In the genomic region with DNA sequence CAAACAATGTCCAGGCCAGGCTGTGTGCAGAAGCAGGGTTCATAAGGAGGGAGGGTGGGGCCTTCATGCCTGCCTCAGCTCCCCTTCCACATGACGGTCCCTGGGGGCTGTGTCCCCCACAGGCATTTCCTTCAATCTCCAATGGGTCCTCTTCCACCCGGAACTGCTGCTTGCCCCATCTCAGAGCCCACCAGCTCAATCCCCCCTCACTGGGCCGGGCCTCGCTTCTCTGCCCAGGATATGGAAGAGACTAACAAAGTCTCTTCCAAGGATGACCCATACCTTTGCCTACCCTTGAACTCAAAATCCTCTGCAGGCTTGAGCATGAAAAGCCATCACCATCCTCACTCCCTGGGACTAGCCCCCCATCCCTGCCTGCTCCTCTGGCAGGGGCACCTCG, we compare ENCODE assay signal across 36 cellular contexts. TPM values are rescaled to one million over a fixed set of nuclear protein-coding genes. Genes with fewer than 3 reads are reported as not detected.
"Had no signal": no experiment of that assay in that cellular context is flagged by ENCODE, and none has a peak within 500 bp of the region (broad histone marks: within the 10 kb centered on the region; RNA-seq: fewer than 3 reads in every experiment).

No MANE protein-coding gene starts in this region.

- H3K9me3 Mint-ChIP-seq: activated CD4-positive, alpha-beta memory T cell treated with anti-CD3 and anti-CD28 coated beads for 36 hours; activated CD4-positive, alpha-beta T cell treated with anti-CD3 and anti-CD28 coated beads, Interleukin-2, amount 10 ng/mL, durations not matched to agents 24 days and 14 days; activated naive CD4-positive, alpha-beta T cell treated with anti-CD3 and anti-CD28 coated beads for 36 hours; activated naive CD4-positive, alpha-beta T cell treated with anti-CD3 and anti-CD28 coated beads, Interleukin-2, amount 50 U/mL, for 72 hours; activated naive CD8-positive, alpha-beta T cell treated with anti-CD3 and anti-CD28 coated beads, Interleukin-2, amount 10 ng/mL, durations not matched to agents 7 days and 5 days; activated T-helper 1 cell treated with anti-CD3 and anti-CD28 coated beads, Interleukin-12 subunit alpha, Interleukin-12 subunit beta, Interleukin-2, Interleukin-4 antibody, amounts not matched to agents 30 ng/mL and 10 ng/mL and 1 ng/mL, durations not matched to agents 14 hours and 24 hours and 36 hours; activated T-helper 2 cell treated with anti-CD3 and anti-CD28 coated beads, Interferon-gamma antibody, Interleukin-2, Interleukin-4, amounts not matched to agents 10 μg/mL and 5 μg/mL and 100 μg/mL, durations not matched to agents 14 hours and 24 hours and 36 hours had no signal

- H3K9me3 ChIP-seq: body of pancreas, colonic mucosa, esophagus squamous epithelium, gastroesophageal sphincter had no signal

- H3K4me3 Mint-ChIP-seq: activated CD4-positive, alpha-beta memory T cell treated with anti-CD3 and anti-CD28 coated beads for 36 hours; activated CD4-positive, alpha-beta T cell treated with anti-CD3 and anti-CD28 coated beads for 36 hours; activated CD4-positive, alpha-beta T cell treated with anti-CD3 and anti-CD28 coated beads, Interleukin-2, amount 10 ng/mL, durations not matched to agents 24 days and 14 days; activated CD8-positive, alpha-beta memory T cell treated with anti-CD3 and anti-CD28 coated beads, Interleukin-2, amount 10 ng/mL, durations not matched to agents 7 days and 5 days; activated CD8-positive, alpha-beta T cell treated with anti-CD3 and anti-CD28 coated beads, Interleukin-2, amount 10 ng/mL, durations not matched to agents 7 days and 5 days; activated naive CD4-positive, alpha-beta T cell treated with anti-CD3 and anti-CD28 coated beads for 36 hours; activated naive CD8-positive, alpha-beta T cell treated with anti-CD3 and anti-CD28 coated beads, Interleukin-2, amount 10 ng/mL, durations not matched to agents 7 days and 5 days; activated T-helper 1 cell treated with anti-CD3 and anti-CD28 coated beads, Interleukin-12 subunit alpha, Interleukin-12 subunit beta, Interleukin-2, Interleukin-4 antibody, amounts not matched to agents 30 ng/mL and 10 ng/mL and 1 ng/mL, durations not matched to agents 14 hours and 24 hours and 36 hours had no signal

- H3K4me1 Mint-ChIP-seq: activated CD4-positive, alpha-beta T cell treated with anti-CD3 and anti-CD28 coated beads for 36 hours; activated CD4-positive, alpha-beta T cell treated with anti-CD3 and anti-CD28 coated beads, Interleukin-2, amount 10 ng/mL, durations not matched to agents 24 days and 14 days; activated CD8-positive, alpha-beta memory T cell treated with anti-CD3 and anti-CD28 coated beads, Interleukin-2, amount 10 ng/mL, durations not matched to agents 7 days and 5 days; activated naive CD8-positive, alpha-beta T cell treated with anti-CD3 and anti-CD28 coated beads, Interleukin-2, amount 10 ng/mL, durations not matched to agents 7 days and 5 days had no signal

- H3K4me3 ChIP-seq: body of pancreas, cardiac muscle cell, colonic mucosa, esophagus squamous epithelium, gastroesophageal sphincter had no signal

- H3K36me3 ChIP-seq: cardiac muscle cell, colonic mucosa, esophagus squamous epithelium, gastroesophageal sphincter had no signal

- H3K27ac Mint-ChIP-seq: activated CD4-positive, alpha-beta memory T cell treated with anti-CD3 and anti-CD28 coated beads for 36 hours; activated CD4-positive, alpha-beta T cell treated with anti-CD3 and anti-CD28 coated beads for 36 hours; activated CD4-positive, alpha-beta T cell treated with anti-CD3 and anti-CD28 coated beads, Interleukin-2, amount 10 ng/mL, durations not matched to agents 24 days and 14 days; activated CD8-positive, alpha-beta memory T cell treated with anti-CD3 and anti-CD28 coated beads, Interleukin-2, amount 10 ng/mL, durations not matched to agents 7 days and 5 days; activated CD8-positive, alpha-beta T cell treated with anti-CD3 and anti-CD28 coated beads, Interleukin-2, amount 10 ng/mL, durations not matched to agents 7 days and 5 days; activated naive CD4-positive, alpha-beta T cell treated with anti-CD3 and anti-CD28 coated beads for 36 hours; activated naive CD4-positive, alpha-beta T cell treated with anti-CD3 and anti-CD28 coated beads, Interleukin-2, amount 50 U/mL, for 72 hours; activated naive CD8-positive, alpha-beta T cell treated with anti-CD3 and anti-CD28 coated beads, Interleukin-2, amount 10 ng/mL, durations not matched to agents 7 days and 5 days; activated T-helper 1 cell treated with anti-CD3 and anti-CD28 coated beads, Interleukin-12 subunit alpha, Interleukin-12 subunit beta, Interleukin-2, Interleukin-4 antibody, amounts not matched to agents 30 ng/mL and 10 ng/mL and 1 ng/mL, durations not matched to agents 14 hours and 24 hours and 36 hours; activated T-helper 2 cell treated with anti-CD3 and anti-CD28 coated beads, Interferon-gamma antibody, Interleukin-2, Interleukin-4, amounts not matched to agents 10 μg/mL and 5 μg/mL and 100 μg/mL, durations not matched to agents 14 hours and 24 hours and 36 hours had no signal

- ATAC-seq: activated CD4-positive, alpha-beta T cell treated with anti-CD3 and anti-CD28 coated beads for 36 hours; activated CD8-positive, alpha-beta memory T cell treated with anti-CD3 and anti-CD28 coated beads, Interleukin-2, amount 10 ng/mL, durations not matched to agents 7 days and 5 days; activated CD8-positive, alpha-beta T cell treated with anti-CD3 and anti-CD28 coated beads, Interleukin-2, amount 10 ng/mL, durations not matched to agents 7 days and 5 days; activated naive CD4-positive, alpha-beta T cell treated with anti-CD3 and anti-CD28 coated beads, Interleukin-2, amount 50 U/mL, for 72 hours; body of pancreas; gastroesophageal sphincter had no signal

- H3K36me3 Mint-ChIP-seq: activated CD4-positive, alpha-beta memory T cell treated with anti-CD3 and anti-CD28 coated beads for 36 hours; activated CD8-positive, alpha-beta memory T cell treated with anti-CD3 and anti-CD28 coated beads, Interleukin-2, amount 10 ng/mL, durations not matched to agents 7 days and 5 days; activated naive CD4-positive, alpha-beta T cell treated with anti-CD3 and anti-CD28 coated beads, Interleukin-2, amount 50 U/mL, for 72 hours; activated naive CD8-positive, alpha-beta T cell treated with anti-CD3 and anti-CD28 coated beads, Interleukin-2, amount 10 ng/mL, durations not matched to agents 7 days and 5 days had no signal

- H3K4me1 ChIP-seq: colonic mucosa had no signal

- DNase-seq: activated CD4-positive, alpha-beta memory T cell treated with anti-CD3 and anti-CD28 coated beads for 36 hours; activated CD4-positive, alpha-beta T cell treated with anti-CD3 and anti-CD28 coated beads for 36 hours; activated CD4-positive, alpha-beta T cell treated with anti-CD3 and anti-CD28 coated beads, Interleukin-2, amount 10 ng/mL, durations not matched to agents 24 days and 14 days; activated CD4-positive, CD25-positive, alpha-beta regulatory T cell; activated CD4-positive, CD25-positive, alpha-beta regulatory T cell treated with anti-CD3 and anti-CD28 coated beads, Interleukin-2, amount 50 U/mL, for 72 hours; activated CD8-positive, alpha-beta memory T cell treated with anti-CD3 and anti-CD28 coated beads, Interleukin-2, amount 10 ng/mL, durations not matched to agents 7 days and 5 days; activated CD8-positive, alpha-beta memory T cell treated with anti-CD3 and anti-CD28 coated beads, Interleukin-2, amount 50 U/mL, for 4 hours; activated CD8-positive, alpha-beta T cell treated with anti-CD3 and anti-CD28 coated beads, Interleukin-2, amount 10 ng/mL, durations not matched to agents 7 days and 5 days; activated effector memory CD4-positive, alpha-beta T cell treated with anti-CD3 and anti-CD28 coated beads, Interleukin-2, amount 50 U/mL, for 16 hours; activated naive CD4-positive, alpha-beta T cell treated with anti-CD3 and anti-CD28 coated beads for 36 hours; activated naive CD8-positive, alpha-beta T cell treated with anti-CD3 and anti-CD28 coated beads, Interleukin-2, amount 10 ng/mL, durations not matched to agents 7 days and 5 days; activated T-cell treated with anti-CD3 and anti-CD28 coated beads, Interleukin-2, amount 50 U/mL, for 1 hour; activated T-cell treated with anti-CD3 and anti-CD28 coated beads, Interleukin-2, amount 50 U/mL, for 48 hours; anterior cingulate cortex; body of pancreas; central memory CD4-positive, alpha-beta T cell; cerebellar nuclear complex; colonic mucosa; effector CD8-positive, alpha-beta T cell; esophagus squamous epithelium; foreskin melanocyte; T-helper 2 cell had no signal

- H3K27me3 ChIP-seq: body of pancreas, cardiac muscle cell, colonic mucosa had no signal

- H3K27ac ChIP-seq: body of pancreas, cardiac muscle cell, colonic mucosa, epithelial cell of prostate, esophagus squamous epithelium, gastroesophageal sphincter had no signal

RNA-seq across cellular contexts. Expression of gene FAM181A, which starts 28.4 kb away (rescaled TPM):
- total RNA-seq: activated CD4-positive, alpha-beta memory T cell treated with anti-CD3 and anti-CD28 coated beads for 36 hours; activated CD4-positive, alpha-beta T cell treated with anti-CD3 and anti-CD28 coated beads for 36 hours; activated CD4-positive, alpha-beta T cell treated with anti-CD3 and anti-CD28 coated beads, Interleukin-2, amount 10 ng/mL, durations not matched to agents 24 days and 14 days; activated CD8-positive, alpha-beta memory T cell treated with anti-CD3 and anti-CD28 coated beads for 36 hours; activated CD8-positive, alpha-beta memory T cell treated with anti-CD3 and anti-CD28 coated beads, Interleukin-2, amount 10 ng/mL, durations not matched to agents 7 days and 5 days; activated CD8-positive, alpha-beta T cell treated with anti-CD3 and anti-CD28 coated beads, Interleukin-2, amount 10 ng/mL, durations not matched to agents 7 days and 5 days; activated naive CD4-positive, alpha-beta T cell treated with anti-CD3 and anti-CD28 coated beads for 36 hours; activated naive CD4-positive, alpha-beta T cell treated with anti-CD3 and anti-CD28 coated beads, Interleukin-2, amount 50 U/mL, for 72 hours; activated naive CD8-positive, alpha-beta T cell treated with anti-CD3 and anti-CD28 coated beads, Interleukin-2, amount 10 ng/mL, durations not matched to agents 7 days and 5 days; activated T-helper 1 cell treated with anti-CD3 and anti-CD28 coated beads, Interleukin-12 subunit alpha, Interleukin-12 subunit beta, Interleukin-2, Interleukin-4 antibody, amounts not matched to agents 30 ng/mL and 10 ng/mL and 1 ng/mL, durations not matched to agents 14 hours and 24 hours and 36 hours; activated T-helper 2 cell treated with anti-CD3 and anti-CD28 coated beads, Interferon-gamma antibody, Interleukin-2, Interleukin-4, amounts not matched to agents 10 μg/mL and 5 μg/mL and 100 μg/mL, durations not matched to agents 14 hours and 24 hours and 36 hours; body of pancreas; cardiac muscle cell; colonic mucosa; dermis microvascular lymphatic vessel endothelial cell; endothelial cell of umbilical vein; esophagus squamous epithelium; fibroblast of lung; fibroblast of villous mesenchyme; gastroesophageal sphincter; glomerular endothelial cell; T-helper 1 cell treated with Interleukin-12 subunit alpha and Interleukin-12 subunit beta and Interleukin-4 antibody, amounts not matched to agents 30 ng/mL and 1 ng/mL, for 36 hours had no signal
- polyA plus RNA-seq: cardiac muscle cell, endothelial cell of umbilical vein, esophagus, fibroblast of lung had no signal
